In the genomic region with DNA sequence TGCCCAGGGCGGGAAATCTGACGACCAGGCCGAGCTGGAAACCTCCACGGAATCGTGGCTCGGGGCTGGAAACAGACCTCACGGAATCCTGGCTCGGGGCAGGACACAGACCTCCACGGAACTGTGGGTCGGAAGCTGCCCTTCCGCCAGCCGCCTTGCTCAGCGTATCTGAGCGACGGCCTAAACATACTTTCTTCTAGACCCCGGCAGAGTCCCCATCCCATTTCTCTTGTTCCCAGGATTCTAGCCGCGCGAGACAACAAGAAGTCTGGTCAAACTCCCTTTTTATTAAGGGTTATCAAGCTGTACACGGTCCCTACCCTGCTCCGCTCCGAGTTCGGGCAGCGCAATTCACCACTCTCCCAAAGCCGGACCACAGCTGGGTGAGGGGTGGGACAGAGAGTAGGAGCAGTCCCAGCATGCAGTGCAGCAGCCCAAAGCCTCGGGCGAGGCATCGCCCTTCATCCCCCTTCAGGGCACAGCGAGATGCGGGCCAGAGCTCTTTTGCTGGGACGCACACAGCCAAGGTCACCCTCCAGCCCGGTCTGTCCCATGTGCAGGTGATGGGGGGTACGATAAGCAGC, we compare ENCODE assay signal across 1 cellular context.
TF ChIP-seq lines count a peak whose summit lies in the region.

No MANE protein-coding gene starts in this region.

TF ChIP-seq in HepG2, 621 proteins besides CTCF, POLR2A, EP300 and RAD21 (continued from another document and continues in another):
- TF ChIP-seq IKZF4 (CRISPR knock-in tag; IDR thresholded peaks at IDR 0.05; ENCODE audit: borderline replicate concordance, low read depth, not compliant biosample characterization) (no peak), CHD2 (IDR thresholded peaks at IDR 0.05; ENCODE audit: low read depth, low read length) (no peak), NCOA1 (CRISPR knock-in tag; IDR thresholded peaks at IDR 0.05) (peak; percentile 17; the same call in 1 of the 2 replicates), ZNF816 (CRISPR knock-in tag; IDR thresholded peaks at IDR 0.05; ENCODE audit: borderline replicate concordance) (0 out of 2 replicates have a peak, but pooled peaks have one; percentile 10), ZMYM2 (CRISPR knock-in tag; IDR thresholded peaks at IDR 0.05) (no peak), GMEB2 (CRISPR knock-in tag; IDR thresholded peaks at IDR 0.05; ENCODE audit: low read depth) (no peak), ZNF710 (CRISPR knock-in tag; IDR thresholded peaks at IDR 0.05; ENCODE audit: borderline replicate concordance) (no peak), EEA1 (CRISPR knock-in tag; IDR thresholded peaks at IDR 0.05; ENCODE audit: borderline replicate concordance) (peak; percentile 4; the same call in 1 of the 2 replicates), CEBPB (IDR thresholded peaks at IDR 0.05; ENCODE audit: borderline replicate concordance, low read depth, low read length) (no peak), NFE2L1 (CRISPR knock-in tag; IDR thresholded peaks at IDR 0.05; ENCODE audit: borderline replicate concordance) (no peak), ZNF382 (CRISPR knock-in tag; IDR thresholded peaks at IDR 0.05; ENCODE audit: borderline replicate concordance) (no peak), ZNF124 (CRISPR knock-in tag; IDR thresholded peaks at IDR 0.05) (no peak), CREM (IDR thresholded peaks at IDR 0.05) (no peak; the same call in 1 of the 2 replicates), CREM (CRISPR knock-in tag; IDR thresholded peaks at IDR 0.05) (no peak), U2AF1 (optimal IDR thresholded peaks at IDR 0.05; ENCODE audit: low read depth, low read length) (no peak), SP2 (CRISPR knock-in tag; IDR thresholded peaks at IDR 0.05) (no peak), HOXA9 (CRISPR knock-in tag; IDR thresholded peaks at IDR 0.05; ENCODE audit: borderline replicate concordance) (0 out of 2 replicates have a peak, but pooled peaks have one; percentile 25), ATF2 (CRISPR knock-in tag; IDR thresholded peaks at IDR 0.05) (no peak), ZSCAN5A (CRISPR knock-in tag; IDR thresholded peaks at IDR 0.05; ENCODE audit: borderline replicate concordance) (no peak; the same call in 1 of the 2 replicates), ATF1 (CRISPR knock-in tag; IDR thresholded peaks at IDR 0.05) (no peak), ZNF639 (CRISPR knock-in tag; conservative IDR thresholded peaks at IDR 0.05) (no peak; the same call in 1 of the 2 replicates), MLXIP (CRISPR knock-in tag; IDR thresholded peaks at IDR 0.05; ENCODE audit: borderline replicate concordance) (no peak), CCDC6 (CRISPR knock-in tag; IDR thresholded peaks at IDR 0.05) (no peak; the same call in 1 of the 2 replicates), ZNF546 (CRISPR knock-in tag; conservative IDR thresholded peaks at IDR 0.05) (no peak), ZNF652 (CRISPR knock-in tag; IDR thresholded peaks at IDR 0.05; ENCODE audit: borderline replicate concordance, low read depth) (no peak), ZNF629 (CRISPR knock-in tag; conservative IDR thresholded peaks at IDR 0.05) (no peak)
- TF ChIP-seq, protein P1, sequence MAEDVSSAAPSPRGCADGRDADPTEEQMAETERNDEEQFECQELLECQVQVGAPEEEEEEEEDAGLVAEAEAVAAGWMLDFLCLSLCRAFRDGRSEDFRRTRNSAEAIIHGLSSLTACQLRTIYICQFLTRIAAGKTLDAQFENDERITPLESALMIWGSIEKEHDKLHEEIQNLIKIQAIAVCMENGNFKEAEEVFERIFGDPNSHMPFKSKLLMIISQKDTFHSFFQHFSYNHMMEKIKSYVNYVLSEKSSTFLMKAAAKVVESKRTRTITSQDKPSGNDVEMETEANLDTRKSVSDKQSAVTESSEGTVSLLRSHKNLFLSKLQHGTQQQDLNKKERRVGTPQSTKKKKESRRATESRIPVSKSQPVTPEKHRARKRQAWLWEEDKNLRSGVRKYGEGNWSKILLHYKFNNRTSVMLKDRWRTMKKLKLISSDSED (CRISPR knock-in tag; IDR thresholded peaks at IDR 0.05): no peak
- TF ChIP-seq, protein P2, sequence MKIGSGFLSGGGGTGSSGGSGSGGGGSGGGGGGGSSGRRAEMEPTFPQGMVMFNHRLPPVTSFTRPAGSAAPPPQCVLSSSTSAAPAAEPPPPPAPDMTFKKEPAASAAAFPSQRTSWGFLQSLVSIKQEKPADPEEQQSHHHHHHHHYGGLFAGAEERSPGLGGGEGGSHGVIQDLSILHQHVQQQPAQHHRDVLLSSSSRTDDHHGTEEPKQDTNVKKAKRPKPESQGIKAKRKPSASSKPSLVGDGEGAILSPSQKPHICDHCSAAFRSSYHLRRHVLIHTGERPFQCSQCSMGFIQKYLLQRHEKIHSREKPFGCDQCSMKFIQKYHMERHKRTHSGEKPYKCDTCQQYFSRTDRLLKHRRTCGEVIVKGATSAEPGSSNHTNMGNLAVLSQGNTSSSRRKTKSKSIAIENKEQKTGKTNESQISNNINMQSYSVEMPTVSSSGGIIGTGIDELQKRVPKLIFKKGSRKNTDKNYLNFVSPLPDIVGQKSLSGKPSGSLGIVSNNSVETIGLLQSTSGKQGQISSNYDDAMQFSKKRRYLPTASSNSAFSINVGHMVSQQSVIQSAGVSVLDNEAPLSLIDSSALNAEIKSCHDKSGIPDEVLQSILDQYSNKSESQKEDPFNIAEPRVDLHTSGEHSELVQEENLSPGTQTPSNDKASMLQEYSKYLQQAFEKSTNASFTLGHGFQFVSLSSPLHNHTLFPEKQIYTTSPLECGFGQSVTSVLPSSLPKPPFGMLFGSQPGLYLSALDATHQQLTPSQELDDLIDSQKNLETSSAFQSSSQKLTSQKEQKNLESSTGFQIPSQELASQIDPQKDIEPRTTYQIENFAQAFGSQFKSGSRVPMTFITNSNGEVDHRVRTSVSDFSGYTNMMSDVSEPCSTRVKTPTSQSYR (CRISPR knock-in tag; IDR thresholded peaks at IDR 0.05; ENCODE audit: borderline replicate concordance): no peak
- TF ChIP-seq, protein P3, sequence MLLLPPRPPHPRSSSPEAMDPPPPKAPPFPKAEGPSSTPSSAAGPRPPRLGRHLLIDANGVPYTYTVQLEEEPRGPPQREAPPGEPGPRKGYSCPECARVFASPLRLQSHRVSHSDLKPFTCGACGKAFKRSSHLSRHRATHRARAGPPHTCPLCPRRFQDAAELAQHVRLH (CRISPR knock-in tag; IDR thresholded peaks at IDR 0.05; ENCODE audit: borderline replicate concordance, low read depth): no peak
- TF ChIP-seq, protein P4, sequence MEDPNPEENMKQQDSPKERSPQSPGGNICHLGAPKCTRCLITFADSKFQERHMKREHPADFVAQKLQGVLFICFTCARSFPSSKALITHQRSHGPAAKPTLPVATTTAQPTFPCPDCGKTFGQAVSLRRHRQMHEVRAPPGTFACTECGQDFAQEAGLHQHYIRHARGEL (CRISPR knock-in tag; IDR thresholded peaks at IDR 0.05): no peak
- TF ChIP-seq, protein P5, sequence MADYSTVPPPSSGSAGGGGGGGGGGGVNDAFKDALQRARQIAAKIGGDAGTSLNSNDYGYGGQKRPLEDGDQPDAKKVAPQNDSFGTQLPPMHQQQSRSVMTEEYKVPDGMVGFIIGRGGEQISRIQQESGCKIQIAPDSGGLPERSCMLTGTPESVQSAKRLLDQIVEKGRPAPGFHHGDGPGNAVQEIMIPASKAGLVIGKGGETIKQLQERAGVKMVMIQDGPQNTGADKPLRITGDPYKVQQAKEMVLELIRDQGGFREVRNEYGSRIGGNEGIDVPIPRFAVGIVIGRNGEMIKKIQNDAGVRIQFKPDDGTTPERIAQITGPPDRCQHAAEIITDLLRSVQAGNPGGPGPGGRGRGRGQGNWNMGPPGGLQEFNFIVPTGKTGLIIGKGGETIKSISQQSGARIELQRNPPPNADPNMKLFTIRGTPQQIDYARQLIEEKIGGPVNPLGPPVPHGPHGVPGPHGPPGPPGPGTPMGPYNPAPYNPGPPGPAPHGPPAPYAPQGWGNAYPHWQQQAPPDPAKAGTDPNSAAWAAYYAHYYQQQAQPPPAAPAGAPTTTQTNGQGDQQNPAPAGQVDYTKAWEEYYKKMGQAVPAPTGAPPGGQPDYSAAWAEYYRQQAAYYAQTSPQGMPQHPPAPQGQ (CRISPR knock-in tag; IDR thresholded peaks at IDR 0.05; ENCODE audit: borderline replicate concordance): no peak
- TF ChIP-seq, protein P6, sequence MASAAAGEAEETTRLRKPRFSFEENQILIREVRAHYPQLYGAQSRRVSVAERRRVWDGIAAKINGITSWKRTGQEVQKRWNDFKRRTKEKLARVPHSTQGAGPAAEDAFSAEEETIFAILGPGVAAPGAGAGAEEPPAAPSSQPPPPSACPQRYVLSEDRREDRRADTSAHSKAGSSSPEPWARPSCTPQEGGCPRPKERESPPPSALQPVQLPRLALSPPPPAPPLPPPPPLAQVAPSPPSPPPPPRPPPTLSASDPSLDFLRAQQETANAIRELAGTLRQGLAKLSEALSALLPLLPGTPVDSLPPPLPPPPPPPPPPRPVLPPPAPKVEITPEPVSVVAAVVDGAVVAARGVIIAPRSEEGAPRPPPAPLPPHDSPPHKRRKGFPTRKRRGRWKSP (CRISPR knock-in tag; IDR thresholded peaks at IDR 0.05): peak; percentile 44
